15 cellular contexts compared by ENCODE assay signal in the genomic region with DNA sequence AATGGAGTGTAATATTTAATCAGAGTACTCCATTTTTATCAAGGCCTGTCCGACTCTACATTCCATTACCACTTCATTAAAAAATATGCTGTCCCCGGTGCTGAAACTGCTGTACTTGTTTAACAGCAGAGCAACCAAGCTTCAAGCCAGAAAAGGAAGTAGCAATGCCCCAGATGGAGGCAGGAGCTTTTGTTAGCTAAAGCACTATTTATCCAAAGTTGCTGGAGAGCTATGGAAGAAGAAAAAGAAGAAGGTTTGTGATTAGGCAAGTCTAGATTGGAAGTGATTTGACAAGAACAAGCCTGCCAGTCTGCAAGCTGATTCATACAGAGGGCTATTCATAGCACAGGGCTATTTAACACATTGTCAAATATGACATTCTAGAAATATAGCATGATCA.
DNase-seq lines count a peak whose midpoint lies in the region; ATAC-seq, FAIRE-seq and TF ChIP-seq lines count a peak whose summit lies in the region.
"Had no signal": no experiment of that assay in that cellular context is flagged by ENCODE, and none has a peak within 500 bp of the region (broad histone marks: within the 10 kb centered on the region; RNA-seq: fewer than 3 reads in every experiment).

No MANE protein-coding gene starts in this region.

- no peak for TF ChIP-seq CTCF in GM12878 (IDR thresholded peaks at IDR 0.05 in 2 of 3, conservative IDR thresholded peaks at IDR 0.05 in 1 of 3; ENCODE audit: control insufficient read depth in 2 of 3, extremely low read depth in 1 of 3, insufficient read depth in 1 of 3, low read depth in 3 of 3, low read length in 3 of 3)

- intact Hi-C loops in GM12878 (cut with micrococcal nuclease; ENCODE audit: unreplicated experiment), result no loop called here

- no peak for TF ChIP-seq EP300 in GM12878 (IDR thresholded peaks at IDR 0.05; ENCODE audit: borderline replicate concordance in 1 of 2, control insufficient read depth in 1 of 2, low read depth in 2 of 2, low read length in 2 of 2)

- no TSS peak for BruUV-seq in GM12878 (replicated peaks; lab: Mats Ljungman, UMichigan)

- H3K4me2 ChIP-seq in GM12878 (ENCODE audit: control insufficient read depth, insufficient read depth), result no peak overlapping the region

- H3K9me3 ChIP-seq in GM12878 (replicated peaks; ENCODE audit: control insufficient read depth, insufficient read depth, low read length), result no peaks in the 10 kb centered on the region
- H3K9me3 ChIP-seq: psoas muscle, testis had no signal

- POLR2A ChIA-PET in GM12878 (lab: Charles Lee), result no interaction called here

- in situ Hi-C loops in GM12878 (cut with MboI), result no loop called here

- RAD21 ChIA-PET in GM12878 (lab: Charles Lee; ENCODE audit: unreplicated experiment), result no interaction called here

- no peak overlapping the region for H3K27ac ChIP-seq in GM12878 (ENCODE audit: control insufficient read depth, insufficient read depth)
- H3K27ac ChIP-seq: psoas muscle, testis had no signal

- DNase-seq in Ammon's horn (ENCODE audit: low spot score), result peak; percentile 9
- DNase-seq in MV-4-11 (lab: John Stamatoyannopoulos, UW), result peak; percentile 20
- no peak for DNase-seq in GM12878 (ENCODE audit: low read depth, low spot score)
- peak; percentile 86 for DNase-seq in left kidney (ENCODE audit: low read depth, low spot score)
- DNase-seq in COR-L47 (lab: John Stamatoyannopoulos, UW), result no peak
- DNase-seq in NCI-H146 (lab: John Stamatoyannopoulos, UW), result no peak
- no peak for DNase-seq in islet precursor cell
- DNase-seq: activated CD8-positive, alpha-beta memory T cell treated with anti-CD3 and anti-CD28 coated beads for 24 hours; activated gamma-delta T cell; effector CD8-positive, alpha-beta T cell; kidney glomerular epithelial cell; naive B cell; psoas muscle; testis had no signal

- no peaks in the 10 kb centered on the region for H3K36me3 ChIP-seq in GM12878 (ENCODE audit: control insufficient read depth in 2 of 2, insufficient read depth in 2 of 2, low read length in 1 of 2)

- H3K4me1 ChIP-seq in GM12878 (ENCODE audit: control insufficient read depth, insufficient read depth, low read length), result no peaks in the 10 kb centered on the region
- H3K4me1 ChIP-seq: psoas muscle, testis had no signal

- CTCF ChIA-PET in GM12878 (lab: Yijun Ruan, JAX), result interaction anchor here (0.7 to 1.6 kb wide), 2 partner anchors 9 to 10 kb away, joined by 3 to 5 read pairs; no protein-coding TSS in a partner anchor

- H3K4me3 ChIP-seq in GM12878, result no peak overlapping the region
- H3K4me3 ChIP-seq: psoas muscle, testis had no signal

- WGBS in GM12878 (ENCODE audit: insufficient coverage, insufficient replicate concordance, low lambda C conversion rate, missing lambda C conversion rate), result 0% methylated on average over 2 of the region's 2 CpGs

- TF ChIP-seq POLR2A in GM12878 (IDR thresholded peaks at IDR 0.05; ENCODE audit: low read depth, low read length), result no peak

- no peaks in the 10 kb centered on the region for H3K79me2 ChIP-seq in GM12878 (ENCODE audit: control insufficient read depth, insufficient read depth, low read length)

- FAIRE-seq in GM12878 (lab: Jason Lieb, UNC), result no peak

- ATAC-seq in GM12878 (no peak), GM19035 (IDR thresholded peaks at IDR 0.05; ENCODE audit: unreplicated experiment) (no peak)
- ATAC-seq: psoas muscle had no signal

- no peak overlapping the region for H2AFZ ChIP-seq in GM12878 (ENCODE audit: control insufficient read depth, low read depth, low read length)

- H3K9ac ChIP-seq in GM12878 (ENCODE audit: control insufficient read depth, insufficient read depth, low read length), result no peak overlapping the region

- H3K27me3 ChIP-seq in GM12878 (replicated peaks in 1 of 2; ENCODE audit: control insufficient read depth in 2 of 2, insufficient read depth in 2 of 2, low read length in 1 of 2), result no peaks in the 10 kb centered on the region
- H3K27me3 ChIP-seq: testis had no signal

- SMC1A ChIA-PET in GM12878 (lab: Charles Lee; ENCODE audit: uncharacterized antibody, unreplicated experiment), result no interaction called here

- TF ChIP-seq RAD21 in GM12878 (IDR thresholded peaks at IDR 0.05; ENCODE audit: insufficient read depth, low read depth, low read length), result no peak

- no peaks in the 10 kb centered on the region for H4K20me1 ChIP-seq in GM12878 (ENCODE audit: control insufficient read depth, insufficient read depth)

TF ChIP-seq in GM12878, 131 proteins besides CTCF, POLR2A, EP300 and RAD21:
- TF ChIP-seq, protein P1, sequence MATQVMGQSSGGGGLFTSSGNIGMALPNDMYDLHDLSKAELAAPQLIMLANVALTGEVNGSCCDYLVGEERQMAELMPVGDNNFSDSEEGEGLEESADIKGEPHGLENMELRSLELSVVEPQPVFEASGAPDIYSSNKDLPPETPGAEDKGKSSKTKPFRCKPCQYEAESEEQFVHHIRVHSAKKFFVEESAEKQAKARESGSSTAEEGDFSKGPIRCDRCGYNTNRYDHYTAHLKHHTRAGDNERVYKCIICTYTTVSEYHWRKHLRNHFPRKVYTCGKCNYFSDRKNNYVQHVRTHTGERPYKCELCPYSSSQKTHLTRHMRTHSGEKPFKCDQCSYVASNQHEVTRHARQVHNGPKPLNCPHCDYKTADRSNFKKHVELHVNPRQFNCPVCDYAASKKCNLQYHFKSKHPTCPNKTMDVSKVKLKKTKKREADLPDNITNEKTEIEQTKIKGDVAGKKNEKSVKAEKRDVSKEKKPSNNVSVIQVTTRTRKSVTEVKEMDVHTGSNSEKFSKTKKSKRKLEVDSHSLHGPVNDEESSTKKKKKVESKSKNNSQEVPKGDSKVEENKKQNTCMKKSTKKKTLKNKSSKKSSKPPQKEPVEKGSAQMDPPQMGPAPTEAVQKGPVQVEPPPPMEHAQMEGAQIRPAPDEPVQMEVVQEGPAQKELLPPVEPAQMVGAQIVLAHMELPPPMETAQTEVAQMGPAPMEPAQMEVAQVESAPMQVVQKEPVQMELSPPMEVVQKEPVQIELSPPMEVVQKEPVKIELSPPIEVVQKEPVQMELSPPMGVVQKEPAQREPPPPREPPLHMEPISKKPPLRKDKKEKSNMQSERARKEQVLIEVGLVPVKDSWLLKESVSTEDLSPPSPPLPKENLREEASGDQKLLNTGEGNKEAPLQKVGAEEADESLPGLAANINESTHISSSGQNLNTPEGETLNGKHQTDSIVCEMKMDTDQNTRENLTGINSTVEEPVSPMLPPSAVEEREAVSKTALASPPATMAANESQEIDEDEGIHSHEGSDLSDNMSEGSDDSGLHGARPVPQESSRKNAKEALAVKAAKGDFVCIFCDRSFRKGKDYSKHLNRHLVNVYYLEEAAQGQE (IDR thresholded peaks at IDR 0.05; ENCODE audit: low read depth, low read length), result peak; percentile 64; the same call in 1 of the 2 replicates
- TF ChIP-seq HDAC2 (IDR thresholded peaks at IDR 0.05), result no peak

Comparison
In these comparisons a context has a peak if more than half of its experiments do, and no peak if none do; other contexts are left out.
1. DNase-seq: peak in Ammon's horn (single experiment), MV-4-11 (single experiment) and left kidney (single experiment); none in GM12878 (single experiment), COR-L47 (single experiment), NCI-H146 (single experiment) and islet precursor cell (single experiment).